In genomic region chrX:24528605-24529004, GRCh38 we compare ENCODE assay signal across 19 cellular contexts.
DNase-seq lines count a peak whose midpoint lies in the region; ATAC-seq and TF ChIP-seq lines count a peak whose summit lies in the region.
"Had no signal": no experiment of that assay in that cellular context is flagged by ENCODE, and none has a peak within 500 bp of the region (broad histone marks: within the 10 kb centered on the region; RNA-seq: fewer than 3 reads in every experiment).

No MANE protein-coding gene starts in this region.

- no peak for TF ChIP-seq CTCF in HFFc6 (IDR thresholded peaks at IDR 0.05)

- no peaks in the 10 kb centered on the region for H3K36me3 Mint-ChIP-seq in HFFc6 (ENCODE audit: low read depth)

- H3K27me3 ChIP-seq in H7 (ENCODE audit: control insufficient read depth, insufficient read depth, low read length): no peaks in the 10 kb centered on the region
- H3K27me3 ChIP-seq in iPS-18a (ENCODE audit: control insufficient read depth, insufficient read depth, low read length): no peaks in the 10 kb centered on the region
- H3K27me3 ChIP-seq: MG63 had no signal

- DNase-seq in COLO829 (ENCODE audit: low spot score) (peak; percentile 10), H7 (peak; percentile 52), NCI-H748 treated with DMSO at 0.1 percent for 48 hours (lab: John Stamatoyannopoulos, UW) (peak; percentile 1), HFFc6 (no peak)
- no peak for DNase-seq in stimulated activated naive CD4-positive, alpha-beta T cell (lab: John Stamatoyannopoulos, UW)
- DNase-seq: DMS153, EL, IMR-90, Karpas-422, MG63, NCI-H1105, NCI-H1930, NCI-H524 treated with DMSO at 0.1 percent for 48 hours, SHP77 treated with DMSO at 0.1 percent for 48 hours, T-helper 1 cell had no signal

- H3K4me3 ChIP-seq in H7 (ENCODE audit: insufficient read depth, low read depth, low read length) (no peak overlapping the region), iPS-18a (ENCODE audit: low read length) (peak overlapping the region; percentile 29)
- H3K4me3 ChIP-seq: BLaER1 treated with 17β-estradiol and CSF1 and Interleukin-3, amounts not matched to agents 10 nM and 100 nM; MG63 had no signal

- ATAC-seq in HG03025 (IDR thresholded peaks at IDR 0.05; ENCODE audit: low FRiP score, unreplicated experiment): no peak
- ATAC-seq: SK-N-SH treated with all-trans-retinoic acid at 6 μM for 48 hours had no signal

- H3K9ac ChIP-seq in iPS-18a (ENCODE audit: low read length): peak overlapping the region; percentile 58
- H3K9ac ChIP-seq: BLaER1 treated with 17β-estradiol and CSF1 and Interleukin-3, amounts not matched to agents 10 nM and 100 nM had no signal

- no peaks in the 10 kb centered on the region for H3K9me3 ChIP-seq in iPS-18a (ENCODE audit: control insufficient read depth, low read depth, low read length)
- H3K9me3 ChIP-seq: BLaER1 treated with 17β-estradiol and CSF1 and Interleukin-3, amounts not matched to agents 10 nM and 100 nM; MG63 had no signal

- H3K36me3 ChIP-seq in H7 (replicated peaks; ENCODE audit: control insufficient read depth, insufficient read depth, low read length) (peaks cover 2% of the 10 kb centered on the region), iPS-18a (ENCODE audit: control insufficient read depth, low read depth, low read length) (peaks cover 13% of the 10 kb centered on the region)
- H3K36me3 ChIP-seq: MG63 had no signal

- H3K27ac ChIP-seq in iPS-18a (ENCODE audit: low read length): peak overlapping the region; percentile 86
- H3K27ac ChIP-seq: BLaER1 treated with 17β-estradiol and CSF1 and Interleukin-3, amounts not matched to agents 10 nM and 100 nM had no signal

- no peak overlapping the region for H3K27ac Mint-ChIP-seq in HFFc6

- peaks cover 49% of the 10 kb centered on the region for H3K4me1 ChIP-seq in iPS-18a (ENCODE audit: control insufficient read depth, low read depth, low read length)
- H3K4me1 ChIP-seq: BLaER1 treated with 17β-estradiol and CSF1 and Interleukin-3, amounts not matched to agents 10 nM and 100 nM had no signal

- no peaks in the 10 kb centered on the region for H3K4me1 Mint-ChIP-seq in HFFc6 (ENCODE audit: low read depth)

- H3K27me3 Mint-ChIP-seq in HFFc6 (ENCODE audit: insufficient read depth): no peaks in the 10 kb centered on the region; the same call in none of the 2 replicates

- no peak overlapping the region for H3K4me3 Mint-ChIP-seq in HFFc6

- H3K9me3 Mint-ChIP-seq in HFFc6: no peaks in the 10 kb centered on the region

Comparison
In these comparisons a context has a peak if more than half of its experiments do, and no peak if none do; other contexts are left out.
1. DNase-seq: peak in COLO829 (single experiment), H7 (single experiment) and NCI-H748 treated with DMSO at 0.1 percent for 48 hours (single experiment); none in HFFc6 (single experiment) and stimulated activated naive CD4-positive, alpha-beta T cell (0 of 6).